8 cellular contexts compared by ENCODE assay signal in genomic region chr5:17436766-17437221, GRCh38.
DNase-seq lines count a peak whose midpoint lies in the region; ATAC-seq, FAIRE-seq and TF ChIP-seq lines count a peak whose summit lies in the region.

No MANE protein-coding gene starts in this region.

- H3K4me1 ChIP-seq in stomach: peaks cover 0 to 6% (median 0%) of the 10 kb centered on the region in 4 donors

- peak; percentile 61 for FAIRE-seq in endometrium (lab: Jason Lieb, UNC)

- no peak for DNase-seq in Right ventricle myocardium superior
- no peak for DNase-seq in cardiac septum (ENCODE audit: low spot score)
- DNase-seq in stomach: no peak
- DNase-seq in NCI-H1417 (lab: John Stamatoyannopoulos, UW): no peak
- no peak for DNase-seq in hepatic stellate cell (ENCODE audit: low spot score)
- no peak for DNase-seq in cerebellar cortex (ENCODE audit: low spot score)

- WGBS in stomach, 5 donors: 55 to 67% (median 59%) methylated on average over 4 of the region's 4 CpGs

- no peak for TF ChIP-seq EP300 in stomach (IDR thresholded peaks at IDR 0.05)

- peak overlapping the region in 3 of 5 donors; percentile 37 to 64 (median 63) for H3K27ac ChIP-seq in stomach

- H3K36me3 ChIP-seq in stomach: no peaks in the 10 kb centered on the region

- peak overlapping the region in 1 of 4 donors; percentile 6 for H3K4me3 ChIP-seq in stomach

- TF ChIP-seq CTCF in stomach (IDR thresholded peaks at IDR 0.05): no peak

- intact Hi-C loops in Right ventricle myocardium superior (cut with DNase I): no loop called here
- intact Hi-C loops in cardiac septum (cut with DNase I): no loop called here
- intact Hi-C loops in stomach (cut with DNase I; ENCODE audit: low total_unique reads): no loop called here

- TF ChIP-seq POLR2A in stomach (IDR thresholded peaks at IDR 0.05): no peak

- H3K9me3 ChIP-seq in stomach: peaks cover 0 to 9% (median 0%) of the 10 kb centered on the region in 4 donors

- ATAC-seq in Right ventricle myocardium superior (ENCODE audit: poor library complexity): peak; percentile 56
- peak; percentile 68 for ATAC-seq in HG03520 (IDR thresholded peaks at IDR 0.05; ENCODE audit: unreplicated experiment)

- no peaks in the 10 kb centered on the region for H3K27me3 ChIP-seq in stomach
